Comparison of ENCODE assay signal across 13 cellular contexts in genomic region chr6:21767891-21768659, GRCh38.
DNase-seq lines count a peak whose midpoint lies in the region; ATAC-seq and TF ChIP-seq lines count a peak whose summit lies in the region.
"Had no signal": no experiment of that assay in that cellular context is flagged by ENCODE, and none has a peak within 500 bp of the region (broad histone marks: within the 10 kb centered on the region; RNA-seq: fewer than 3 reads in every experiment).

No MANE protein-coding gene starts in this region.

- no peak for TF ChIP-seq CTCF in GM23338 (conservative IDR thresholded peaks at IDR 0.05; ENCODE audit: low read depth in 2 of 2)
- no peak for TF ChIP-seq CTCF in retinal pigment epithelial cell (conservative IDR thresholded peaks at IDR 0.05; ENCODE audit: low read depth, low read length)

- H3K36me3 ChIP-seq in GM23338 (ENCODE audit: insufficient read depth) (no peaks in the 10 kb centered on the region), SK-N-MC (ENCODE audit: insufficient read depth, low read length) (no peaks in the 10 kb centered on the region)

- H3K4me1 ChIP-seq in GM23338 (ENCODE audit: insufficient read depth) = peaks cover 71% of the 10 kb centered on the region

- H4K20me1 ChIP-seq in GM23338 (replicated peaks; ENCODE audit: insufficient read depth) = peaks cover 13% of the 10 kb centered on the region; the same call in 1 of the 2 replicates

- peaks cover 3% of the 10 kb centered on the region for H3K27me3 Mint-ChIP-seq in GM23338 (ENCODE audit: insufficient read depth, low read depth, poor library complexity)
- peaks cover 8% of the 10 kb centered on the region for H3K27me3 Mint-ChIP-seq in activated T-cell treated with anti-CD3 and anti-CD28 coated beads, Interleukin-2, amount 50 U/mL, for 72 hours (ENCODE audit: low read depth)
- peaks cover 0 to 7% (median 1%) of the 10 kb centered on the region in 5 donors for H3K27me3 Mint-ChIP-seq in naive thymus-derived CD8-positive, alpha-beta T cell

- H3K9me2 ChIP-seq in GM23338 (ENCODE audit: insufficient read depth) = no peaks in the 10 kb centered on the region

- H3K27ac Mint-ChIP-seq in GM23338 = peak overlapping the region; percentile 32
- no peak overlapping the region for H3K27ac Mint-ChIP-seq in activated T-cell treated with anti-CD3 and anti-CD28 coated beads, Interleukin-2, amount 50 U/mL, for 72 hours
- no peak overlapping the region for H3K27ac Mint-ChIP-seq in naive thymus-derived CD8-positive, alpha-beta T cell
- H3K27ac Mint-ChIP-seq: activated naive CD8-positive, alpha-beta T cell treated with anti-CD3 and anti-CD28 coated beads, Interleukin-2, amount 10 ng/mL, durations not matched to agents 7 days and 5 days had no signal

- ATAC-seq in GM23338 = no peak
- ATAC-seq in activated T-cell treated with anti-CD3 and anti-CD28 coated beads, Interleukin-2, amount 50 U/mL, for 72 hours (replicated peaks in 1 of 2) = no peak
- no peak for ATAC-seq in naive thymus-derived CD8-positive, alpha-beta T cell

- H3K9me3 ChIP-seq in SK-N-MC (ENCODE audit: low read depth, low read length) = no peaks in the 10 kb centered on the region

- no peak for DNase-seq in GM23338 (ENCODE audit: low spot score)
- DNase-seq in SK-N-MC (ENCODE audit: low read depth, low spot score) = no peak
- peak; percentile 26 for DNase-seq in fibroblast of gingiva (ENCODE audit: low read depth)
- DNase-seq in retinal pigment epithelial cell (ENCODE audit: low read depth) = peak; percentile 63
- DNase-seq in NOMO-1 (lab: John Stamatoyannopoulos, UW; ENCODE audit: unreplicated experiment in 2 of 2) = no peak
- DNase-seq in activated T-cell treated with anti-CD3 and anti-CD28 coated beads, Interleukin-2, amount 50 U/mL, for 72 hours = no peak
- DNase-seq in SIG-M5 treated with dmso at 0.1 percent for 504 hours (lab: John Stamatoyannopoulos, UW; ENCODE audit: unreplicated experiment) = no peak
- no peak for DNase-seq in naive thymus-derived CD8-positive, alpha-beta T cell
- DNase-seq: activated naive CD8-positive, alpha-beta T cell treated with anti-CD3 and anti-CD28 coated beads, Interleukin-2, amount 10 ng/mL, durations not matched to agents 7 days and 5 days; effector CD4-positive, alpha-beta T cell; H7; OCI-M1; retina had no signal

- no peaks in the 10 kb centered on the region for H3K27me3 ChIP-seq in GM23338 (ENCODE audit: insufficient read depth)

- H3K4me3 ChIP-seq in GM23338 = no peak overlapping the region
- peak overlapping the region; percentile 19 for H3K4me3 ChIP-seq in SK-N-MC
- no peak overlapping the region for H3K4me3 ChIP-seq in retinal pigment epithelial cell (ENCODE audit: low read length)

- no peak overlapping the region; the same call in 1 of the 2 replicates for H3K4me2 ChIP-seq in GM23338

- no peak overlapping the region for H3K4me3 Mint-ChIP-seq in GM23338
- no peak overlapping the region for H3K4me3 Mint-ChIP-seq in activated T-cell treated with anti-CD3 and anti-CD28 coated beads, Interleukin-2, amount 50 U/mL, for 72 hours
- no peak overlapping the region for H3K4me3 Mint-ChIP-seq in naive thymus-derived CD8-positive, alpha-beta T cell
- H3K4me3 Mint-ChIP-seq: activated naive CD8-positive, alpha-beta T cell treated with anti-CD3 and anti-CD28 coated beads, Interleukin-2, amount 10 ng/mL, durations not matched to agents 7 days and 5 days had no signal

- H3K36me3 Mint-ChIP-seq in GM23338 (ENCODE audit: low read depth) = peaks cover 11% of the 10 kb centered on the region; the same call in 2 of the 3 replicates
- H3K36me3 Mint-ChIP-seq in activated T-cell treated with anti-CD3 and anti-CD28 coated beads, Interleukin-2, amount 50 U/mL, for 72 hours (ENCODE audit: insufficient read depth in 2 of 2) = no peaks in the 10 kb centered on the region
- H3K36me3 Mint-ChIP-seq in naive thymus-derived CD8-positive, alpha-beta T cell = no peaks in the 10 kb centered on the region
- H3K36me3 Mint-ChIP-seq: activated naive CD8-positive, alpha-beta T cell treated with anti-CD3 and anti-CD28 coated beads, Interleukin-2, amount 10 ng/mL, durations not matched to agents 7 days and 5 days had no signal

- peaks cover 91% of the 10 kb centered on the region for H3K79me2 ChIP-seq in GM23338 (replicated peaks; ENCODE audit: insufficient read depth)

- POLR2A ChIA-PET in naive thymus-derived CD8-positive, alpha-beta T cell (lab: Charles Lee) = no interaction called here

- H3K4me1 Mint-ChIP-seq in GM23338 = peaks cover 69% of the 10 kb centered on the region
- no peaks in the 10 kb centered on the region for H3K4me1 Mint-ChIP-seq in activated T-cell treated with anti-CD3 and anti-CD28 coated beads, Interleukin-2, amount 50 U/mL, for 72 hours (ENCODE audit: low read depth)
- H3K4me1 Mint-ChIP-seq in naive thymus-derived CD8-positive, alpha-beta T cell = no peaks in the 10 kb centered on the region
- H3K4me1 Mint-ChIP-seq: activated naive CD8-positive, alpha-beta T cell treated with anti-CD3 and anti-CD28 coated beads, Interleukin-2, amount 10 ng/mL, durations not matched to agents 7 days and 5 days had no signal

- peak overlapping the region; percentile 82; the same call in 1 of the 2 replicates for H3K27ac ChIP-seq in GM23338 (ENCODE audit: low read depth)
- peak overlapping the region; percentile 62 for H3K27ac ChIP-seq in SK-N-MC

- H3K9ac ChIP-seq in SK-N-MC (ENCODE audit: insufficient read length) = peak overlapping the region; percentile 6

- no peak overlapping the region for H2AFZ ChIP-seq in GM23338

- no peaks in the 10 kb centered on the region; the same call in 1 of the 2 replicates for H3F3A ChIP-seq in GM23338 (replicated peaks; ENCODE audit: low read depth)

- no peaks in the 10 kb centered on the region for H3K9me3 Mint-ChIP-seq in GM23338
- no peaks in the 10 kb centered on the region for H3K9me3 Mint-ChIP-seq in activated T-cell treated with anti-CD3 and anti-CD28 coated beads, Interleukin-2, amount 50 U/mL, for 72 hours
- peaks cover 0 to 2% (median 0%) of the 10 kb centered on the region in 9 donors for H3K9me3 Mint-ChIP-seq in naive thymus-derived CD8-positive, alpha-beta T cell
- H3K9me3 Mint-ChIP-seq: activated naive CD8-positive, alpha-beta T cell treated with anti-CD3 and anti-CD28 coated beads, Interleukin-2, amount 10 ng/mL, durations not matched to agents 7 days and 5 days had no signal

TF ChIP-seq in GM23338, 12 proteins besides CTCF, POLR2A, EP300 and RAD21 (continues in another document):
- TF ChIP-seq STAT1 (IDR thresholded peaks at IDR 0.05; ENCODE audit: unreplicated experiment) (no peak), JUNB (IDR thresholded peaks at IDR 0.05; ENCODE audit: unreplicated experiment) (no peak), ZNF462 (CRISPR knock-in tag; IDR thresholded peaks at IDR 0.05) (no peak), NANOG (IDR thresholded peaks at IDR 0.05; ENCODE audit: borderline replicate concordance) (no peak)

Comparison
In these comparisons a context has a peak if more than half of its experiments do, and no peak if none do; other contexts are left out.
1. DNase-seq: peak in fibroblast of gingiva (single experiment) and retinal pigment epithelial cell (single experiment); none in GM23338 (single experiment), SK-N-MC (single experiment), NOMO-1 (0 of 2), activated T-cell treated with anti-CD3 and anti-CD28 coated beads, Interleukin-2, amount 50 U/mL, for 72 hours (0 of 2), SIG-M5 treated with dmso at 0.1 percent for 504 hours (single experiment) and naive thymus-derived CD8-positive, alpha-beta T cell (0 of 10).